Comparison of ENCODE assay signal across 22 cellular contexts in the genomic region with DNA sequence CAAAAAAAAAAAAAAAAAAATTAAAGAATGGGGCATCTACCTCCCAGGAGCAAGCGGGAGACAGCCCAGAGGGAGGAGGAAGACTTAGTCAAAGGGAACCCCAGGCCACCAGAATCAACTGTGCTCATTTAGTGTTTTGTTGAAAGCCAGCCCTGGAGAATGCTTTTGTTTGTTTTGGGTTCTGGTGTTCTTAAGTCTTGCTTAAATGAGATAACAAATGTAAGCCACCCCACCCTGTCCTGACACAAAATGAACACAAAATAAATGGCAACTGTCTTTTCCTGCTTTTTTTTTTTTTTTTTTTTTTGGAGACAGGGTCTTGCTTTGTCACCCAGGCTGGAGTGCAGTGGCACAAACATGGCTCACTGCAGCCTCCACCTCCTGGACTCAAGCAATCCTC.
DNase-seq lines count a peak whose midpoint lies in the region; ATAC-seq, FAIRE-seq and TF ChIP-seq lines count a peak whose summit lies in the region.
"Had no signal": no experiment of that assay in that cellular context is flagged by ENCODE, and none has a peak within 500 bp of the region (broad histone marks: within the 10 kb centered on the region; RNA-seq: fewer than 3 reads in every experiment).

No MANE protein-coding gene starts in this region.

- H3K23me2 ChIP-seq in H9 (ENCODE audit: insufficient read length, low read depth, low read length, poor library complexity, severe bottlenecking): no peaks in the 10 kb centered on the region

- no peak overlapping the region for H4K91ac ChIP-seq in H9 (ENCODE audit: insufficient read length, low read depth, low read length)

- H3K9me2 ChIP-seq in OCI-LY7 (ENCODE audit: insufficient read depth, low read length): no peaks in the 10 kb centered on the region

- no peaks in the 10 kb centered on the region for H3K36me3 ChIP-seq in CD8-positive, alpha-beta memory T cell (ENCODE audit: insufficient read depth, low read length)
- H3K36me3 ChIP-seq in K562 (ENCODE audit: control insufficient read depth, insufficient read depth, low read length): peaks cover 24% of the 10 kb centered on the region; the same call in 2 of the 3 replicates
- H3K36me3 ChIP-seq in mesendoderm (ENCODE audit: control insufficient read depth, insufficient read depth, low read length): no peaks in the 10 kb centered on the region
- no peaks in the 10 kb centered on the region for H3K36me3 ChIP-seq in OCI-LY7 (ENCODE audit: insufficient read depth, low read length)
- H3K36me3 ChIP-seq: BLaER1 treated with 17β-estradiol and CSF1 and Interleukin-3, amounts not matched to agents 10 nM and 100 nM had no signal

- H3K4ac ChIP-seq in H9 (ENCODE audit: low read depth, low read length): no peak overlapping the region
- H3K4ac ChIP-seq in mesendoderm (ENCODE audit: low read depth, low read length): no peak overlapping the region

- no peak for TF ChIP-seq RAD21 in K562 (CRISPR knock-in tag; conservative IDR thresholded peaks at IDR 0.05 in 1 of 2, IDR thresholded peaks at IDR 0.05 in 1 of 2)

- H2BK15ac ChIP-seq in H9 (ENCODE audit: low read depth, low read length) (no peak overlapping the region), mesendoderm (replicated peaks; ENCODE audit: low read depth) (no peak overlapping the region)

- H3K4me1 ChIP-seq in CD8-positive, alpha-beta memory T cell (ENCODE audit: insufficient read depth, low read length): peaks cover 3% of the 10 kb centered on the region
- H3K4me1 ChIP-seq in H9 (ENCODE audit: insufficient read depth, low read length) (peaks cover 10% of the 10 kb centered on the region), K562 (replicated peaks in 1 of 2; ENCODE audit: control insufficient read depth in 2 of 2, insufficient read depth in 2 of 2, low read length in 2 of 2) (peaks cover 44 to 49% of the 10 kb centered on the region in 2 experiments), mesendoderm (ENCODE audit: control insufficient read depth, low read depth, low read length) (peaks cover 2% of the 10 kb centered on the region), OCI-LY7 (ENCODE audit: insufficient read depth, low read length, poor library complexity, severe bottlenecking) (no peaks in the 10 kb centered on the region)

- H2BK12ac ChIP-seq in H9 (ENCODE audit: insufficient read length, low read depth, low read length): no peak overlapping the region

- H3K79me2 ChIP-seq in H9 (ENCODE audit: insufficient read depth, low read length) (no peaks in the 10 kb centered on the region), K562 (ENCODE audit: control insufficient read depth, insufficient read depth, low read length) (peaks cover 14% of the 10 kb centered on the region), mesendoderm (ENCODE audit: control insufficient read depth, insufficient read depth, low read length) (no peaks in the 10 kb centered on the region), OCI-LY7 (ENCODE audit: insufficient read depth, low read depth, low read length) (no peaks in the 10 kb centered on the region)

- POLR2A ChIA-PET in CD8-positive, alpha-beta memory T cell (lab: Charles Lee): no interaction called here
- POLR2A ChIA-PET in K562 (lab: Yijun Ruan, JAX): interaction anchor here (0.6 kb wide), 1 partner anchor 810 kb away, joined by 4 read pairs; no protein-coding TSS in a partner anchor
- POLR2A ChIA-PET in OCI-LY7 (lab: Charles Lee): no interaction called here

- H3K9me1 ChIP-seq in K562 (ENCODE audit: control insufficient read depth, insufficient read depth, low read length): no peaks in the 10 kb centered on the region

- H3K27ac ChIP-seq in CD8-positive, alpha-beta memory T cell (ENCODE audit: low read depth, low read length): peak overlapping the region; percentile 5
- no peak overlapping the region for H3K27ac ChIP-seq in H9 (ENCODE audit: insufficient read length, low read depth, low read length)
- H3K27ac ChIP-seq in K562 (ENCODE audit: extremely low read depth, low read depth, low read length): peak overlapping the region; percentile 59
- H3K27ac ChIP-seq in mesendoderm (ENCODE audit: low read depth, low read length): no peak overlapping the region
- H3K27ac ChIP-seq in OCI-LY7 (ENCODE audit: low read depth, low read length, poor library complexity, severe bottlenecking): no peak overlapping the region
- H3K27ac ChIP-seq: BLaER1 treated with 17β-estradiol and CSF1 and Interleukin-3, amounts not matched to agents 10 nM and 100 nM; GM23248 had no signal

- no peaks in the 10 kb centered on the region for H3K36me3 Mint-ChIP-seq in CD8-positive, alpha-beta memory T cell
- no peaks in the 10 kb centered on the region; a peak in 1 of 7 replicates for H3K36me3 Mint-ChIP-seq in H9 (ENCODE audit: insufficient read depth in 1 of 3, low read depth in 3 of 3)
- no peaks in the 10 kb centered on the region for H3K36me3 Mint-ChIP-seq in activated T-cell treated with anti-CD3 and anti-CD28 coated beads, Interleukin-2, amount 50 U/mL, for 24 hours (ENCODE audit: low read depth)
- H3K36me3 Mint-ChIP-seq: CD8-positive, alpha-beta T cell had no signal

- DNase-seq in CD8-positive, alpha-beta memory T cell: no peak
- no peak for DNase-seq in H9
- DNase-seq in K562 (ENCODE audit: extremely low read depth in 1 of 4, low spot score in 3 of 4): peak in 2 of 4 experiments; percentile 66 to 76
- DNase-seq in mesendoderm: no peak
- DNase-seq in stimulated activated CD4-positive, alpha-beta T cell treated with anti-CD3 and anti-CD28 coated beads, Interleukin-2, amount 100 ng/mL, for 48 hours: no peak
- DNase-seq in activated T-cell treated with anti-CD3 and anti-CD28 coated beads, Interleukin-2, amount 50 U/mL, for 24 hours: no peak
- no peak for DNase-seq in retina
- no peak for DNase-seq in OCI-LY7 (ENCODE audit: low spot score)
- DNase-seq: 8988T; CD8-positive, alpha-beta T cell; COR-L47; DMS 273 treated with DMSO at 0.1 percent for 48 hours; DMS53; DND-41; EL; GM23248; H7 had no signal

- TF ChIP-seq CTCF in H9 (conservative IDR thresholded peaks at IDR 0.05): no peak
- TF ChIP-seq CTCF in K562 (IDR thresholded peaks at IDR 0.05 in 2 of 3, conservative IDR thresholded peaks at IDR 0.05 in 1 of 3; ENCODE audit: insufficient read depth in 2 of 3, low read depth in 1 of 3, low read length in 3 of 3): no peak
- no peak for TF ChIP-seq CTCF in OCI-LY7 (conservative IDR thresholded peaks at IDR 0.05; ENCODE audit: low read length)

- no peak overlapping the region for H2BK20ac ChIP-seq in H9 (ENCODE audit: low read depth, low read length, poor library complexity, severe bottlenecking)

- H3K79me1 ChIP-seq in H9 (ENCODE audit: insufficient read depth, low read depth, low read length, poor library complexity, severe bottlenecking) (no peaks in the 10 kb centered on the region), mesendoderm (ENCODE audit: low read length) (no peaks in the 10 kb centered on the region)

- H3K56ac ChIP-seq in H9 (ENCODE audit: insufficient read length, low read depth, low read length) (no peak overlapping the region), mesendoderm (ENCODE audit: low read length) (peak overlapping the region; percentile 8)

- no peak overlapping the region for H3K18ac ChIP-seq in H9 (ENCODE audit: insufficient read length, low read depth, low read length)
- no peak overlapping the region for H3K18ac ChIP-seq in mesendoderm (ENCODE audit: low read length)

- H4K20me1 ChIP-seq in H9 (ENCODE audit: control insufficient read depth, insufficient read depth, insufficient read length): no peaks in the 10 kb centered on the region
- no peaks in the 10 kb centered on the region for H4K20me1 ChIP-seq in K562 (replicated peaks; ENCODE audit: control insufficient read depth, insufficient read depth, low read length)
- H4K20me1 ChIP-seq in OCI-LY7 (ENCODE audit: insufficient read depth, low read length): no peaks in the 10 kb centered on the region
- H4K20me1 ChIP-seq: BLaER1 treated with 17β-estradiol and CSF1 and Interleukin-3, amounts not matched to agents 10 nM and 100 nM had no signal

- intact Hi-C loops in K562 (cut with micrococcal nuclease): loop anchor here (10.0 kb wide), 2 partner anchors 216 to 346 kb away; no protein-coding TSS in a partner anchor
- intact Hi-C loops in OCI-LY7 (cut with micrococcal nuclease; ENCODE audit: unreplicated experiment): no loop called here

- no peak overlapping the region for H3K4me3 ChIP-seq in CD8-positive, alpha-beta memory T cell (ENCODE audit: low read length)
- H3K4me3 ChIP-seq in K562: no peak overlapping the region
- H3K4me3 ChIP-seq in mesendoderm (ENCODE audit: low read length): no peak overlapping the region
- no peak overlapping the region for H3K4me3 ChIP-seq in OCI-LY7 (ENCODE audit: low read depth, low read length, poor library complexity, severe bottlenecking)
- H3K4me3 ChIP-seq: BLaER1 treated with 17β-estradiol and CSF1 and Interleukin-3, amounts not matched to agents 10 nM and 100 nM; GM23248 had no signal

- FAIRE-seq in K562 (lab: Jason Lieb, UNC): peak; percentile 37
- FAIRE-seq: G401.6, GM12892, GM18507 had no signal

- no peak for TF ChIP-seq POLR2A in K562 (conservative IDR thresholded peaks at IDR 0.05)

- no peak overlapping the region for H3K27ac Mint-ChIP-seq in CD8-positive, alpha-beta memory T cell
- H3K27ac Mint-ChIP-seq in H9: 0 out of 7 replicates have a peak overlapping the region, but pooled peaks of 2 of the 3 experiments have one; percentile 27 to 35
- H3K27ac Mint-ChIP-seq in activated T-cell treated with anti-CD3 and anti-CD28 coated beads, Interleukin-2, amount 50 U/mL, for 24 hours: no peak overlapping the region
- H3K27ac Mint-ChIP-seq: B cell; CD8-positive, alpha-beta T cell had no signal

- H2BK120ac ChIP-seq in H9 (ENCODE audit: low read depth, low read length, poor library complexity, severe bottlenecking): no peak overlapping the region
- H2BK120ac ChIP-seq in mesendoderm (ENCODE audit: low read depth, low read length): no peak overlapping the region

- BruUV-seq in K562 (replicated peaks; lab: Mats Ljungman, UMichigan) (no TSS peak), OCI-LY7 (replicated peaks; lab: Mats Ljungman, UMichigan) (no TSS peak)

- peaks cover 6 to 13% of the 10 kb centered on the region in 2 donors for H3K27me3 Mint-ChIP-seq in CD8-positive, alpha-beta memory T cell
- peaks cover 2% of the 10 kb centered on the region; the same call in 1 of the 2 replicates for H3K27me3 Mint-ChIP-seq in H9 (ENCODE audit: low read depth)
- H3K27me3 Mint-ChIP-seq in activated T-cell treated with anti-CD3 and anti-CD28 coated beads, Interleukin-2, amount 50 U/mL, for 24 hours: no peaks in the 10 kb centered on the region

- H3K4me3 Mint-ChIP-seq in CD8-positive, alpha-beta memory T cell: no peak overlapping the region
- no peak overlapping the region for H3K4me3 Mint-ChIP-seq in H9
- H3K4me3 Mint-ChIP-seq in activated T-cell treated with anti-CD3 and anti-CD28 coated beads, Interleukin-2, amount 50 U/mL, for 24 hours: no peak overlapping the region
- H3K4me3 Mint-ChIP-seq: B cell; CD8-positive, alpha-beta T cell had no signal

- TF ChIP-seq EP300 in K562 (IDR thresholded peaks at IDR 0.05; ENCODE audit: low read length): peak; percentile 58; the same call in 1 of the 2 replicates

- H3T11ph ChIP-seq in H9 (ENCODE audit: low read length): no peak overlapping the region

- no peaks in the 10 kb centered on the region for H3K9me3 Mint-ChIP-seq in CD8-positive, alpha-beta memory T cell
- no peaks in the 10 kb centered on the region; a peak in 1 of 5 replicates for H3K9me3 Mint-ChIP-seq in H9
- H3K9me3 Mint-ChIP-seq in activated T-cell treated with anti-CD3 and anti-CD28 coated beads, Interleukin-2, amount 50 U/mL, for 24 hours: no peaks in the 10 kb centered on the region
- H3K9me3 Mint-ChIP-seq: CD8-positive, alpha-beta T cell had no signal

- no CpG with 5 or more reads among the region's 1 CpG for WGBS in H9 (ENCODE audit: extremely low coverage, insufficient read length, low lambda C conversion rate)
- WGBS in K562 (ENCODE audit: insufficient coverage, low coverage, missing lambda C conversion rate): 0% methylated on average over 1 of the region's 1 CpG
- no CpG with 5 or more reads among the region's 1 CpG for WGBS in mesendoderm (ENCODE audit: extremely low coverage, insufficient coverage, low lambda C conversion rate)

- CTCF ChIA-PET in CD8-positive, alpha-beta memory T cell (lab: Charles Lee): no interaction called here
- CTCF ChIA-PET in K562 (lab: Yijun Ruan, JAX; ENCODE audit: low intra/inter-chr PET ratio): no interaction called here
- CTCF ChIA-PET in OCI-LY7 (lab: Charles Lee; ENCODE audit: unreplicated experiment): no interaction called here

- no peak overlapping the region for H4K5ac ChIP-seq in H9 (ENCODE audit: insufficient read length, low read depth, low read length)
- no peak overlapping the region for H4K5ac ChIP-seq in mesendoderm (ENCODE audit: low read length)

- H3K23ac ChIP-seq in H9 (ENCODE audit: insufficient read length, low read depth, low read length): no peak overlapping the region
- H3K23ac ChIP-seq in mesendoderm (ENCODE audit: low read length): no peak overlapping the region

- no peak overlapping the region for H4K8ac ChIP-seq in H9 (replicated peaks; ENCODE audit: insufficient read length, low read depth, low read length)
- no peak overlapping the region for H4K8ac ChIP-seq in mesendoderm (ENCODE audit: low read depth, low read length)

- H3K4me1 Mint-ChIP-seq in CD8-positive, alpha-beta memory T cell: no peaks in the 10 kb centered on the region
- peaks cover 37 to 42% of the 10 kb centered on the region in 2 experiments for H3K4me1 Mint-ChIP-seq in H9
- peaks cover 8% of the 10 kb centered on the region for H3K4me1 Mint-ChIP-seq in activated T-cell treated with anti-CD3 and anti-CD28 coated beads, Interleukin-2, amount 50 U/mL, for 24 hours (ENCODE audit: low read depth)
- H3K4me1 Mint-ChIP-seq: B cell had no signal

- H3K27me3 ChIP-seq in CD8-positive, alpha-beta memory T cell (ENCODE audit: insufficient read depth, low read length, poor library complexity, severe bottlenecking): no peaks in the 10 kb centered on the region
- H3K27me3 ChIP-seq in H9 (ENCODE audit: insufficient read depth, low read length) (no peaks in the 10 kb centered on the region), K562 (ENCODE audit: control insufficient read depth in 2 of 2, insufficient read depth in 2 of 2, low read length in 2 of 2) (no peaks in the 10 kb centered on the region), mesendoderm (ENCODE audit: insufficient read depth, low read length, poor library complexity) (no peaks in the 10 kb centered on the region)
- H3K27me3 ChIP-seq: BLaER1 treated with 17β-estradiol and CSF1 and Interleukin-3, amounts not matched to agents 10 nM and 100 nM had no signal

- no peak overlapping the region for H2AK5ac ChIP-seq in H9 (ENCODE audit: insufficient read length, low read length)
- H2AK5ac ChIP-seq in mesendoderm (ENCODE audit: low read length): no peak overlapping the region

- H3K9me3 ChIP-seq in CD8-positive, alpha-beta memory T cell (ENCODE audit: low read length): no peaks in the 10 kb centered on the region
- H3K9me3 ChIP-seq in H9 (ENCODE audit: control insufficient read depth, low read depth, low read length) (no peaks in the 10 kb centered on the region), K562 (replicated peaks; ENCODE audit: control insufficient read depth, insufficient read depth, low read depth, low read length) (no peaks in the 10 kb centered on the region), OCI-LY7 (ENCODE audit: low read length) (no peaks in the 10 kb centered on the region)

- in situ Hi-C loops in K562 (cut with MboI): no loop called here

- no peak overlapping the region for H2BK5ac ChIP-seq in H9 (ENCODE audit: insufficient read length, low read length)
- H2BK5ac ChIP-seq in mesendoderm (ENCODE audit: low read length): no peak overlapping the region

- no peak overlapping the region for H3K14ac ChIP-seq in H9 (ENCODE audit: insufficient read depth, low read length)

- H3K4me2 ChIP-seq in H9 (ENCODE audit: insufficient read depth, insufficient read length, low read length) (no peak overlapping the region), K562 (ENCODE audit: insufficient read depth, low read length) (peak overlapping the region; percentile 20; the same call in 1 of the 2 replicates), mesendoderm (ENCODE audit: low read length) (no peak overlapping the region), OCI-LY7 (ENCODE audit: low read length) (no peak overlapping the region)
- H3K4me2 ChIP-seq: BLaER1 treated with 17β-estradiol and CSF1 and Interleukin-3, amounts not matched to agents 10 nM and 100 nM had no signal

- H3K9ac ChIP-seq in H9 (ENCODE audit: extremely low read depth, insufficient read length, low read length) (no peak overlapping the region), K562 (ENCODE audit: insufficient read depth in 1 of 2, low read depth in 2 of 2, low read length in 2 of 2) (peak overlapping the region; percentile 7 to 11; a peak in 1 of 4 replicates), mesendoderm (ENCODE audit: low read length) (no peak overlapping the region)
- H3K9ac ChIP-seq: BLaER1 treated with 17β-estradiol and CSF1 and Interleukin-3, amounts not matched to agents 10 nM and 100 nM; GM23248 had no signal

- H2AFZ ChIP-seq in H9 (ENCODE audit: low read length) (no peak overlapping the region), K562 (ENCODE audit: low read depth, low read length) (no peak overlapping the region), OCI-LY7 (ENCODE audit: low read length) (no peak overlapping the region)
- H2AFZ ChIP-seq: GM23248 had no signal

- peak; percentile 40 for ATAC-seq in K562
- ATAC-seq: CD8-positive, alpha-beta T cell had no signal

Comparison
In these comparisons a context has a peak if more than half of its experiments do, and no peak if none do; other contexts are left out.
1. H3K27ac ChIP-seq: peak in CD8-positive, alpha-beta memory T cell (single experiment) and K562 (single experiment); none in H9 (single experiment), mesendoderm (single experiment) and OCI-LY7 (single experiment).
2. H3K27ac Mint-ChIP-seq: peak in H9 (2 of 3); none in CD8-positive, alpha-beta memory T cell (0 of 8) and activated T-cell treated with anti-CD3 and anti-CD28 coated beads, Interleukin-2, amount 50 U/mL, for 24 hours (single experiment).
3. H3K9ac ChIP-seq: peak in K562 (2 of 2); none in H9 (single experiment) and mesendoderm (single experiment).